Comparison of ENCODE assay signal across 8 cellular contexts in genomic region chr15:52183562-52184173, GRCh38. TPM values are rescaled to one million over a fixed set of nuclear protein-coding genes. Genes with fewer than 3 reads are reported as not detected.
DNase-seq lines count a peak whose midpoint lies in the region; ATAC-seq, FAIRE-seq and TF ChIP-seq lines count a peak whose summit lies in the region.

No MANE protein-coding gene starts in this region.

- FAIRE-seq in HepG2 (lab: Jason Lieb, UNC): peak; percentile 39
- no peak for FAIRE-seq in frontal cortex (lab: Jason Lieb, UNC)

- in situ Hi-C loops in HepG2 (cut with HindIII; ENCODE audit: extremely low pct_ligation_motif_present, low pct_unique_long_range_greater_than_20kb): no loop called here

- no peak overlapping the region for H3K4me2 ChIP-seq in HepG2 (ENCODE audit: low read depth, low read length)

- TF ChIP-seq EP300 in HepG2 (IDR thresholded peaks at IDR 0.05; ENCODE audit: low read depth in 2 of 2, low read length in 2 of 2) (no peak), HepG2 (CRISPR knock-in tag; IDR thresholded peaks at IDR 0.05; ENCODE audit: borderline replicate concordance) (no peak)

- BruUV-seq in Calu3 (replicated peaks; lab: Mats Ljungman, UMichigan) (no TSS peak), HepG2 (replicated peaks; lab: Mats Ljungman, UMichigan) (no TSS peak)

- H3K9me3 Mint-ChIP-seq in Calu3 (ENCODE audit: low read depth, unreplicated experiment): no peaks in the 10 kb centered on the region

- peaks cover 0 to 3% of the 10 kb centered on the region in 2 donors for H3K4me1 ChIP-seq in ascending aorta
- peaks cover 69% of the 10 kb centered on the region for H3K4me1 ChIP-seq in HepG2 (ENCODE audit: insufficient read depth, low read length)

- H3K27ac ChIP-seq in ascending aorta: no peak overlapping the region
- no peak overlapping the region for H3K27ac ChIP-seq in HepG2 (ENCODE audit: extremely low read length, insufficient read depth, low read length)

- H3K27me3 Mint-ChIP-seq in Calu3 (ENCODE audit: unreplicated experiment): no peaks in the 10 kb centered on the region

- CTCF ChIA-PET in Calu3 (lab: Charles Lee) (interaction anchor here (0.7 to 2.6 kb wide), 6 partner anchors 25 to 495 kb away, joined by 3 to 21 read pairs (median 5); no protein-coding TSS in a partner anchor), HepG2 (lab: Yijun Ruan, JAX; ENCODE audit: low intra/inter-chr PET ratio, low total read pairs) (interaction anchor here (1.5 kb wide), 1 partner anchor 24 kb away, joined by 10 read pairs; no protein-coding TSS in a partner anchor)

- H3K36me3 Mint-ChIP-seq in Calu3 (ENCODE audit: insufficient read depth, unreplicated experiment): peaks cover 24% of the 10 kb centered on the region

- H3K79me2 ChIP-seq in HepG2 (ENCODE audit: insufficient read depth, low read length): no peaks in the 10 kb centered on the region

- no peak overlapping the region for H3K9ac ChIP-seq in HepG2 (ENCODE audit: insufficient read depth, low read depth, low read length)

- peak; percentile 64 for DNase-seq in Calu3
- no peak for DNase-seq in HFF-Myc (ENCODE audit: extremely low read depth, low read depth)
- no peak for DNase-seq in ascending aorta (ENCODE audit: low spot score in 2 of 2)
- DNase-seq in HepG2 (ENCODE audit: low spot score): no peak
- DNase-seq in NOMO-1 treated with DMSO at 0.1 percent for 48 hours (lab: John Stamatoyannopoulos, UW; ENCODE audit: unreplicated experiment): no peak
- DNase-seq in GOT3 (lab: John Stamatoyannopoulos, UW): no peak
- no peak for DNase-seq in frontal cortex (ENCODE audit: low spot score in 2 of 2)

- intact Hi-C loops in Calu3 (cut with micrococcal nuclease; ENCODE audit: unreplicated experiment) (loop anchor here (1.0 to 5.0 kb wide), 2 partner anchors 25 to 44 kb away; no protein-coding TSS in a partner anchor), ascending aorta (cut with DNase I) (loop anchor here (5.0 to 10.0 kb wide), 2 partner anchors 69 to 501 kb away; no protein-coding TSS in a partner anchor), HepG2 (cut with micrococcal nuclease; ENCODE audit: unreplicated experiment) (loop anchor here (1.0 to 10.0 kb wide), 2 partner anchors 25 to 551 kb away; no protein-coding TSS in a partner anchor)

- no peak for TF ChIP-seq POLR2A in HepG2 (IDR thresholded peaks at IDR 0.05; ENCODE audit: insufficient read depth in 1 of 2, low read depth in 2 of 2, low read length in 2 of 2)

- H3K27ac Mint-ChIP-seq in Calu3 (ENCODE audit: unreplicated experiment): no peak overlapping the region

- peaks cover 27% of the 10 kb centered on the region for H3K4me1 Mint-ChIP-seq in Calu3 (ENCODE audit: low read depth, unreplicated experiment)

- no peak overlapping the region for H3K4me3 ChIP-seq in HFF-Myc (replicated peaks; ENCODE audit: low read depth, low read length)
- no peak overlapping the region for H3K4me3 ChIP-seq in ascending aorta
- H3K4me3 ChIP-seq in HepG2 (replicated peaks in 1 of 3; ENCODE audit: insufficient read depth in 1 of 3, low read depth in 2 of 3, low read length in 3 of 3): no peak overlapping the region

- H3K9me3 ChIP-seq in ascending aorta: no peaks in the 10 kb centered on the region
- no peaks in the 10 kb centered on the region for H3K9me3 ChIP-seq in HepG2 (ENCODE audit: low read length)

- no peaks in the 10 kb centered on the region for H3K36me3 ChIP-seq in ascending aorta
- H3K36me3 ChIP-seq in HepG2 (replicated peaks in 1 of 2; ENCODE audit: control insufficient read depth in 1 of 2, insufficient read depth in 2 of 2, low read length in 2 of 2): no peaks in the 10 kb centered on the region

- WGBS in HepG2 (ENCODE audit: low lambda C conversion rate): 58% methylated on average over 2 of the region's 2 CpGs

- ATAC-seq in HepG2 (no peak), GM18511 (IDR thresholded peaks at IDR 0.05; ENCODE audit: unreplicated experiment) (no peak)

- no peak for TF ChIP-seq RAD21 in HepG2 (CRISPR knock-in tag; IDR thresholded peaks at IDR 0.05)

- no peak overlapping the region for H2AFZ ChIP-seq in HepG2 (ENCODE audit: low read length)

- no peak overlapping the region for H3K4me3 Mint-ChIP-seq in Calu3 (ENCODE audit: low read depth, unreplicated experiment)

- POLR2A ChIA-PET in HepG2 (lab: Yijun Ruan, JAX): interaction anchor here (0.6 to 1.4 kb wide), 2 partner anchors 7 to 10 kb away, joined by 3 read pairs; no protein-coding TSS in a partner anchor

- H4K20me1 ChIP-seq in HepG2 (ENCODE audit: insufficient read depth, low read length): no peaks in the 10 kb centered on the region

- H3K27me3 ChIP-seq in ascending aorta: no peaks in the 10 kb centered on the region
- H3K27me3 ChIP-seq in HepG2 (ENCODE audit: control insufficient read depth in 1 of 2, insufficient read depth in 2 of 2, low read length in 2 of 2): 0 out of 5 replicates have a peak, but pooled peaks cover 0 to 4% of the 10 kb centered on the region in 2 experiments

- TF ChIP-seq CTCF in Calu3 (IDR thresholded peaks at IDR 0.05; ENCODE audit: unreplicated experiment) (no peak), HFF-Myc (IDR thresholded peaks at IDR 0.05; ENCODE audit: low read depth, low read length, missing control alignments) (peak; percentile 68), ascending aorta (IDR thresholded peaks at IDR 0.05) (peak in 2 of 3 experiments; percentile 48 to 52), HepG2 (CRISPR knock-in tag; IDR thresholded peaks at IDR 0.05) (peak; percentile 59)

TF ChIP-seq in HepG2, 621 proteins besides CTCF, POLR2A, EP300 and RAD21 (continues in another document):
- TF ChIP-seq AFF4 (CRISPR knock-in tag; IDR thresholded peaks at IDR 0.05) (no peak), ZNF713 (CRISPR knock-in tag; IDR thresholded peaks at IDR 0.05) (no peak), MXI1 (IDR thresholded peaks at IDR 0.05; ENCODE audit: borderline replicate concordance, low read depth, low read length) (no peak), SMC3 (IDR thresholded peaks at IDR 0.05; ENCODE audit: low read length) (peak; percentile 44; the same call in 1 of the 2 replicates), FOXK2 (IDR thresholded peaks at IDR 0.05) (no peak), CREB3 (CRISPR knock-in tag; IDR thresholded peaks at IDR 0.05) (no peak), ZNF510 (CRISPR knock-in tag; IDR thresholded peaks at IDR 0.05; ENCODE audit: low read depth) (no peak)

RNA-seq across cellular contexts. Expression of gene GNB5, which starts 7.5 kb away (rescaled TPM):
- total RNA-seq in Calu3 (2022) (35.6 and 48.8 TPM in 2 replicates), ascending aorta (8.8 TPM), HepG2 (2016; rRNA removed; fragmentation: Illumina TruSeq; extraction: Trizol) (13.7 and 17.1 TPM in 2 replicates), frontal cortex (34.2 TPM)
- 5.4 and 6.6 TPM in 2 replicates for total RNA-seq in HepG2 (2016; cell fraction: cytosol; rRNA removed; fragmentation: Illumina TruSeq; extraction: Trizol; ENCODE audit: low read depth)
- total RNA-seq in HepG2 (2016; cell fraction: insoluble cytoplasmic fraction; rRNA removed; fragmentation: Illumina TruSeq; extraction: Trizol): 12.6 and 16.2 TPM in 2 replicates
- total RNA-seq in HepG2 (2016; cell fraction: membrane; rRNA removed; fragmentation: Illumina TruSeq; extraction: Trizol): 13.3 and 14.1 TPM in 2 replicates
- total RNA-seq in HepG2 (2016; cell fraction: nucleus; rRNA removed; fragmentation: Illumina TruSeq; extraction: Trizol): 7.2 and 7.4 TPM in 2 replicates
- polyA plus RNA-seq in HepG2 (2011; rRNA removed): 14.4 and 19.7 TPM in 2 replicates
- 17.2 and 23.8 TPM in 2 replicates for polyA plus RNA-seq in HepG2 (2011; cell fraction: cytosol; rRNA removed)
- polyA plus RNA-seq in HepG2 (2011; cell fraction: nucleus; rRNA removed): 14.8 and 18.3 TPM in 2 replicates
- polyA plus RNA-seq in HepG2 (2012): 21.2 and 28.3 TPM in 2 replicates
- polyA plus RNA-seq in HepG2 (2016; cell fraction: cytosol; fragmentation: Illumina TruSeq; extraction: Trizol; ENCODE audit: low read depth): 5.0 and 5.9 TPM in 2 replicates
- 15.6 and 16.3 TPM in 2 replicates for polyA plus RNA-seq in HepG2 (2016; cell fraction: insoluble cytoplasmic fraction; fragmentation: Illumina TruSeq; extraction: Trizol; ENCODE audit: low read depth)
- polyA plus RNA-seq in HepG2 (2016; cell fraction: membrane; fragmentation: Illumina TruSeq; extraction: Trizol; ENCODE audit: low read depth): 9.1 and 9.7 TPM in 2 replicates
- 9.1 and 9.3 TPM in 2 replicates for polyA plus RNA-seq in HepG2 (2016; cell fraction: nucleus; fragmentation: Illumina TruSeq; extraction: Trizol; ENCODE audit: insufficient read depth, low read depth)
- polyA minus RNA-seq in HepG2 (2011; rRNA and poly(A)+ RNA removed; ENCODE audit: low replicate concordance): 18.1 and 41.8 TPM in 2 replicates
- 13.5 and 18.1 TPM in 2 replicates for polyA minus RNA-seq in HepG2 (2011; cell fraction: cytosol; rRNA and poly(A)+ RNA removed)
- polyA minus RNA-seq in HepG2 (2011; cell fraction: nucleus; rRNA and poly(A)+ RNA removed): 22.7 and 26.6 TPM in 2 replicates
